In genomic region chr10:29063806-29064644, GRCh38 we compare ENCODE assay signal across 18 cellular contexts.
DNase-seq lines count a peak whose midpoint lies in the region; TF ChIP-seq lines count a peak whose summit lies in the region.
"Had no signal": no experiment of that assay in that cellular context is flagged by ENCODE, and none has a peak within 500 bp of the region (broad histone marks: within the 10 kb centered on the region; RNA-seq: fewer than 3 reads in every experiment).

No MANE protein-coding gene starts in this region.

- H3K4me3 Mint-ChIP-seq in MCF 10A (ENCODE audit: unreplicated experiment) = peak overlapping the region; percentile 53
- H3K4me3 Mint-ChIP-seq: activated B cell treated with CpG ODN at 0.5 μM for 24 hours, natural killer cell had no signal

- TF ChIP-seq CTCF in MCF 10A (IDR thresholded peaks at IDR 0.05; ENCODE audit: unreplicated experiment) (no peak), breast epithelium (IDR thresholded peaks at IDR 0.05) (no peak), adrenal gland (IDR thresholded peaks at IDR 0.05) (peak in 4 of 6 experiments; percentile 4 to 16 (median 12)), ovary (IDR thresholded peaks at IDR 0.05) (peak in 1 of 3 donors; percentile 11)

- TF ChIP-seq EP300 in ovary (IDR thresholded peaks at IDR 0.05) = no peak

- H3K4me3 ChIP-seq in breast epithelium (no peak overlapping the region), adrenal gland (no peak overlapping the region), ovary (no peak overlapping the region)
- H3K4me3 ChIP-seq: skin epidermis, testis had no signal

- TF ChIP-seq POLR2A in breast epithelium (IDR thresholded peaks at IDR 0.05) (no peak), adrenal gland (IDR thresholded peaks at IDR 0.05) (no peak), ovary (IDR thresholded peaks at IDR 0.05) (no peak)

- DNase-seq in MCF 10A (ENCODE audit: unreplicated experiment) (peak; percentile 61), breast epithelium (ENCODE audit: low spot score in 2 of 2) (no peak), adrenal gland (no peak), iris pigment epithelial cell (ENCODE audit: low read depth) (peak; percentile 87), ovary (no peak)
- DNase-seq in activated naive CD4-positive, alpha-beta T cell treated with Interleukin-2 at 50 U/mL for 16 hours = no peak
- no peak for DNase-seq in activated CD4-positive, alpha-beta T cell treated with anti-CD3 and anti-CD28 coated beads, Interleukin-2, amount 50 U/mL, for 48 hours
- DNase-seq in activated effector memory CD4-positive, alpha-beta T cell treated with Interleukin-2 at 50 U/mL for 16 hours = no peak
- DNase-seq: 8988T; activated B cell treated with CpG ODN at 0.5 μM for 24 hours; DMS 273 treated with DMSO at 0.1 percent for 48 hours; effector CD4-positive, alpha-beta T cell; left cardiac atrium; natural killer cell; NCI-H187; testis had no signal

- H3K27me3 Mint-ChIP-seq in MCF 10A (ENCODE audit: insufficient read depth, unreplicated experiment) = no peaks in the 10 kb centered on the region
- H3K27me3 Mint-ChIP-seq: activated B cell treated with CpG ODN at 0.5 μM for 24 hours had no signal

- intact Hi-C loops in MCF 10A (cut with micrococcal nuclease) (loop anchor here (5.0 to 10.0 kb wide), 2 partner anchors 51 to 72 kb away; no protein-coding TSS in a partner anchor), breast epithelium (cut with DNase I; ENCODE audit: low total_unique reads) (no loop called here), adrenal gland (cut with DNase I) (no loop called here), ovary (cut with DNase I) (no loop called here)

- no TSS peak for BruUV-seq in MCF 10A (replicated peaks; lab: Mats Ljungman, UMichigan)

- CTCF ChIA-PET in MCF 10A (lab: Yijun Ruan, JAX) = interaction anchor here (0.6 to 0.7 kb wide), 2 partner anchors 16 to 858 kb away, joined by 3 to 4 read pairs; no protein-coding TSS in a partner anchor

- H3K4me1 ChIP-seq in breast epithelium (no peaks in the 10 kb centered on the region), adrenal gland (replicated peaks in 1 of 2) (no peaks in the 10 kb centered on the region), ovary (ENCODE audit: insufficient read depth) (peaks cover 7% of the 10 kb centered on the region)
- H3K4me1 ChIP-seq: testis had no signal

- H3K9me3 ChIP-seq in breast epithelium = no peaks in the 10 kb centered on the region
- no peaks in the 10 kb centered on the region for H3K9me3 ChIP-seq in adrenal gland (replicated peaks in 1 of 3)
- no peaks in the 10 kb centered on the region for H3K9me3 ChIP-seq in ovary
- H3K9me3 ChIP-seq: testis had no signal

- 55 to 72% (median 69%) methylated on average over 5 of the region's 5 CpGs for WGBS in adrenal gland, 4 donors
- 57 to 67% (median 66%) methylated on average over 5 of the region's 5 CpGs for WGBS in ovary, 3 donors

- H3K36me3 Mint-ChIP-seq in MCF 10A (ENCODE audit: insufficient read depth, unreplicated experiment) = no peaks in the 10 kb centered on the region
- H3K36me3 Mint-ChIP-seq: natural killer cell had no signal

- H3K27ac ChIP-seq in breast epithelium (no peak overlapping the region), adrenal gland (no peak overlapping the region), ovary (no peak overlapping the region)
- H3K27ac ChIP-seq: KMS-11, skin epidermis, testis had no signal

- POLR2A ChIA-PET in MCF 10A (lab: Yijun Ruan, JAX) = no interaction called here

- H3K9me3 Mint-ChIP-seq in MCF 10A (ENCODE audit: unreplicated experiment) = no peaks in the 10 kb centered on the region
- H3K9me3 Mint-ChIP-seq: activated B cell treated with CpG ODN at 0.5 μM for 24 hours, natural killer cell had no signal

- H3K27ac Mint-ChIP-seq in MCF 10A (ENCODE audit: low read depth, unreplicated experiment) = peak overlapping the region; percentile 44
- H3K27ac Mint-ChIP-seq: activated B cell treated with CpG ODN at 0.5 μM for 24 hours, natural killer cell had no signal

- H3K36me3 ChIP-seq in breast epithelium (no peaks in the 10 kb centered on the region), adrenal gland (replicated peaks in 1 of 2) (no peaks in the 10 kb centered on the region), ovary (no peaks in the 10 kb centered on the region)

- H3K27me3 ChIP-seq in breast epithelium = no peaks in the 10 kb centered on the region
- H3K27me3 ChIP-seq in adrenal gland = no peaks in the 10 kb centered on the region
- H3K27me3 ChIP-seq in ovary = no peaks in the 10 kb centered on the region
- H3K27me3 ChIP-seq: testis had no signal

- peaks cover 29% of the 10 kb centered on the region for H3K4me1 Mint-ChIP-seq in MCF 10A (ENCODE audit: insufficient read depth, unreplicated experiment)
- H3K4me1 Mint-ChIP-seq: activated B cell treated with CpG ODN at 0.5 μM for 24 hours, natural killer cell had no signal

Comparison
In these comparisons a context has a peak if more than half of its experiments do, and no peak if none do; other contexts are left out.
1. DNase-seq: peak in MCF 10A (single experiment) and iris pigment epithelial cell (single experiment); none in breast epithelium (0 of 2), adrenal gland (0 of 7), activated naive CD4-positive, alpha-beta T cell treated with Interleukin-2 at 50 U/mL for 16 hours (single experiment), ovary (0 of 5), activated CD4-positive, alpha-beta T cell treated with anti-CD3 and anti-CD28 coated beads, Interleukin-2, amount 50 U/mL, for 48 hours (0 of 2) and activated effector memory CD4-positive, alpha-beta T cell treated with Interleukin-2 at 50 U/mL for 16 hours (single experiment).
2. CTCF ChIP-seq: peak in adrenal gland (4 of 6); none in MCF 10A (single experiment) and breast epithelium (0 of 3).